In the genomic region with DNA sequence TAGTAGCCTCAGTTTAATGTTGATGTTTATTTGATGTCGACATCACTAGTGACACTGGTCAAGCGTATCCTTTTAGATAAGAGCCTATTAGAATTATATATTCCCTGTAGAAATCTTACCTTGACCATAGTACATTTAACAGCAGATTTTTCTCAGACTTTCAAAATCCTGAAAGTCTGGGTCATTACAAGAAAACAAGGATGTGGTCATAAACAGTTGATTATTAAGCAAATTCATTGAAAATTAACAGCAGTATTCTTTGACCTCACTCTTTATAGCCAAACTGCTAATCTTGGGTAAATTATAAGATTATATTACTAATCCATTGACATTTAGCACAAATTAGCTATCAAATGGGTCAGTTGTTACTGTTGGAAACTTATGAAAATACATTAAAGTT, we compare ENCODE assay signal across 20 cellular contexts.
"Had no signal": no experiment of that assay in that cellular context is flagged by ENCODE, and none has a peak within 500 bp of the region (broad histone marks: within the 10 kb centered on the region; RNA-seq: fewer than 3 reads in every experiment).

No MANE protein-coding gene starts in this region.

- H3K4me1 Mint-ChIP-seq: nephron progenitor cell had no signal

- H3K27me3 ChIP-seq: dorsolateral prefrontal cortex, esophagus muscularis mucosa, gastroesophageal sphincter, right atrium auricular region, stomach had no signal

- H3K4me3 ChIP-seq: dorsolateral prefrontal cortex, esophagus muscularis mucosa, gastroesophageal sphincter, left ventricle myocardium inferior, lung, right atrium auricular region, stomach had no signal

- H3K27ac Mint-ChIP-seq: nephron progenitor cell had no signal

- DNase-seq: cortex of kidney; dorsolateral prefrontal cortex; effector memory CD4-positive, alpha-beta T cell; glutamatergic neuron; islet precursor cell; left cardiac atrium; left ventricle myocardium inferior; mesenchymal stem cell; midbrain; nephron progenitor cell; small intestine; stimulated activated CD4-positive, alpha-beta T cell treated with anti-CD3 and anti-CD28 coated beads, Interleukin-12 subunit alpha, Interleukin-12 subunit beta, amount 100 ng/mL, for 4 hours; stimulated activated naive CD4-positive, alpha-beta T cell; stomach; trophoblast cell had no signal

- H3K36me3 ChIP-seq: esophagus muscularis mucosa, gastroesophageal sphincter, left ventricle myocardium inferior, right atrium auricular region, stomach had no signal

- H3K27ac ChIP-seq: dorsolateral prefrontal cortex, esophagus muscularis mucosa, gastroesophageal sphincter, right atrium auricular region, stomach had no signal

- H3K4me3 Mint-ChIP-seq: nephron progenitor cell had no signal

- ATAC-seq: gastroesophageal sphincter, left cardiac atrium had no signal

- H3K9me3 Mint-ChIP-seq: nephron progenitor cell had no signal

- FAIRE-seq: endometrium, small intestine had no signal

- H3K9me3 ChIP-seq: esophagus muscularis mucosa, gastroesophageal sphincter, left ventricle myocardium inferior, right atrium auricular region, stomach had no signal
